In genomic region chr4:1717129-1718094, GRCh38 we compare ENCODE assay signal across 1 cellular context.
A peak's percentile ranks its signal among the peaks of the same experiment; 100 is the strongest.
TF ChIP-seq lines count a peak whose summit lies in the region.

No MANE protein-coding gene starts in this region.

TF ChIP-seq in K562, 482 proteins besides CTCF, POLR2A, EP300 and RAD21:
- TF ChIP-seq MECOM (CRISPR knock-in tag; IDR thresholded peaks at IDR 0.05) (no peak), ELF1 (tag; IDR thresholded peaks at IDR 0.05) (no peak), ZBTB8A (IDR thresholded peaks at IDR 0.05; ENCODE audit: partially characterized antibody) (no peak), ZNF766 (CRISPR knock-in tag; conservative IDR thresholded peaks at IDR 0.05) (no peak), HMG20A (CRISPR knock-in tag; conservative IDR thresholded peaks at IDR 0.05) (no peak), ZFP30 (CRISPR knock-in tag; IDR thresholded peaks at IDR 0.05; ENCODE audit: borderline replicate concordance) (no peak), MEF2A (IDR thresholded peaks at IDR 0.05; ENCODE audit: control insufficient read depth, low read depth, low read length) (no peak), CAMTA2 (CRISPR knock-in tag; conservative IDR thresholded peaks at IDR 0.05) (no peak), ZNF644 (tag; IDR thresholded peaks at IDR 0.05; ENCODE audit: low read depth) (no peak), ZNF583 (CRISPR knock-in tag; IDR thresholded peaks at IDR 0.05) (no peak), ZBTB17 (CRISPR knock-in tag; IDR thresholded peaks at IDR 0.05) (no peak), TGIF2 (CRISPR knock-in tag; IDR thresholded peaks at IDR 0.05) (no peak), RAD51 (IDR thresholded peaks at IDR 0.05; ENCODE audit: borderline replicate concordance, low read depth) (no peak), NFE2L1 (tag; IDR thresholded peaks at IDR 0.05; ENCODE audit: borderline replicate concordance, low read depth) (no peak), TFAM (CRISPR knock-in tag; conservative IDR thresholded peaks at IDR 0.05) (no peak), DIDO1 (tag; IDR thresholded peaks at IDR 0.05; ENCODE audit: low read depth) (no peak), ZBED1 (IDR thresholded peaks at IDR 0.05) (no peak), FIP1L1 (IDR thresholded peaks at IDR 0.05; ENCODE audit: low read depth, low read length, poor library complexity, severe bottlenecking) (peak; percentile 30), EP400 (IDR thresholded peaks at IDR 0.05) (no peak), MYNN (IDR thresholded peaks at IDR 0.05) (0 out of 2 replicates have a peak, but pooled peaks have one; percentile 0), MYNN (CRISPR knock-in tag; IDR thresholded peaks at IDR 0.05) (no peak), HMG20B (CRISPR knock-in tag; IDR thresholded peaks at IDR 0.05) (no peak), POLR2G (IDR thresholded peaks at IDR 0.05; ENCODE audit: low read depth, low read length) (peak; percentile 58), ZNF134 (CRISPR knock-in tag; conservative IDR thresholded peaks at IDR 0.05) (no peak), E2F6 (IDR thresholded peaks at IDR 0.05; ENCODE audit: borderline replicate concordance in 1 of 2, extremely low read depth in 1 of 2, insufficient read depth in 1 of 2, insufficient read length in 1 of 2, low read depth in 1 of 2, low read length in 1 of 2, poor library complexity in 1 of 2, severe bottlenecking in 1 of 2) (no peak), ZBTB33 (CRISPR knock-in tag; IDR thresholded peaks at IDR 0.05) (peak; percentile 56; the same call in 1 of the 2 replicates), ZNF408 (CRISPR knock-in tag; IDR thresholded peaks at IDR 0.05; ENCODE audit: low read depth) (no peak), PML (IDR thresholded peaks at IDR 0.05; ENCODE audit: low read length) (no peak), E2F3 (CRISPR knock-in tag; IDR thresholded peaks at IDR 0.05) (no peak), CEBPG (CRISPR knock-in tag; IDR thresholded peaks at IDR 0.05) (no peak), CEBPG (tag; conservative IDR thresholded peaks at IDR 0.05 in 1 of 2, IDR thresholded peaks at IDR 0.05 in 1 of 2) (no peak), RNF2 (IDR thresholded peaks at IDR 0.05) (no peak), TCF7L2 (IDR thresholded peaks at IDR 0.05; ENCODE audit: low read depth, low read length) (no peak), ZNF561 (CRISPR knock-in tag; conservative IDR thresholded peaks at IDR 0.05) (no peak), POU5F1 (IDR thresholded peaks at IDR 0.05; ENCODE audit: borderline replicate concordance, low read depth, low read length, partially characterized antibody) (no peak), FOXA1 (IDR thresholded peaks at IDR 0.05; ENCODE audit: borderline replicate concordance) (no peak), ZSCAN29 (IDR thresholded peaks at IDR 0.05) (no peak), HNRNPL (IDR thresholded peaks at IDR 0.05; ENCODE audit: low read depth, low read length) (0 out of 2 replicates have a peak, but pooled peaks have one; percentile 33), NR3C1 (CRISPR knock-in tag; IDR thresholded peaks at IDR 0.05) (no peak), ZNF324 (CRISPR knock-in tag; IDR thresholded peaks at IDR 0.05) (no peak), RBFOX2 (IDR thresholded peaks at IDR 0.05; ENCODE audit: low read depth, low read length) (peak; percentile 62)
- TF ChIP-seq, protein P1, sequence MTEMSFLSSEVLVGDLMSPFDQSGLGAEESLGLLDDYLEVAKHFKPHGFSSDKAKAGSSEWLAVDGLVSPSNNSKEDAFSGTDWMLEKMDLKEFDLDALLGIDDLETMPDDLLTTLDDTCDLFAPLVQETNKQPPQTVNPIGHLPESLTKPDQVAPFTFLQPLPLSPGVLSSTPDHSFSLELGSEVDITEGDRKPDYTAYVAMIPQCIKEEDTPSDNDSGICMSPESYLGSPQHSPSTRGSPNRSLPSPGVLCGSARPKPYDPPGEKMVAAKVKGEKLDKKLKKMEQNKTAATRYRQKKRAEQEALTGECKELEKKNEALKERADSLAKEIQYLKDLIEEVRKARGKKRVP (CRISPR knock-in tag; IDR thresholded peaks at IDR 0.05), result no peak
- TF ChIP-seq, protein P2, sequence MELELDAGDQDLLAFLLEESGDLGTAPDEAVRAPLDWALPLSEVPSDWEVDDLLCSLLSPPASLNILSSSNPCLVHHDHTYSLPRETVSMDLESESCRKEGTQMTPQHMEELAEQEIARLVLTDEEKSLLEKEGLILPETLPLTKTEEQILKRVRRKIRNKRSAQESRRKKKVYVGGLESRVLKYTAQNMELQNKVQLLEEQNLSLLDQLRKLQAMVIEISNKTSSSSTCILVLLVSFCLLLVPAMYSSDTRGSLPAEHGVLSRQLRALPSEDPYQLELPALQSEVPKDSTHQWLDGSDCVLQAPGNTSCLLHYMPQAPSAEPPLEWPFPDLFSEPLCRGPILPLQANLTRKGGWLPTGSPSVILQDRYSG (tag; conservative IDR thresholded peaks at IDR 0.05; ENCODE audit: low read depth), result no peak
- TF ChIP-seq, protein P3, sequence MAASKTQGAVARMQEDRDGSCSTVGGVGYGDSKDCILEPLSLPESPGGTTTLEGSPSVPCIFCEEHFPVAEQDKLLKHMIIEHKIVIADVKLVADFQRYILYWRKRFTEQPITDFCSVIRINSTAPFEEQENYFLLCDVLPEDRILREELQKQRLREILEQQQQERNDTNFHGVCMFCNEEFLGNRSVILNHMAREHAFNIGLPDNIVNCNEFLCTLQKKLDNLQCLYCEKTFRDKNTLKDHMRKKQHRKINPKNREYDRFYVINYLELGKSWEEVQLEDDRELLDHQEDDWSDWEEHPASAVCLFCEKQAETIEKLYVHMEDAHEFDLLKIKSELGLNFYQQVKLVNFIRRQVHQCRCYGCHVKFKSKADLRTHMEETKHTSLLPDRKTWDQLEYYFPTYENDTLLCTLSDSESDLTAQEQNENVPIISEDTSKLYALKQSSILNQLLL (CRISPR knock-in tag; IDR thresholded peaks at IDR 0.05; ENCODE audit: borderline replicate concordance), result no peak
- TF ChIP-seq, protein P4, sequence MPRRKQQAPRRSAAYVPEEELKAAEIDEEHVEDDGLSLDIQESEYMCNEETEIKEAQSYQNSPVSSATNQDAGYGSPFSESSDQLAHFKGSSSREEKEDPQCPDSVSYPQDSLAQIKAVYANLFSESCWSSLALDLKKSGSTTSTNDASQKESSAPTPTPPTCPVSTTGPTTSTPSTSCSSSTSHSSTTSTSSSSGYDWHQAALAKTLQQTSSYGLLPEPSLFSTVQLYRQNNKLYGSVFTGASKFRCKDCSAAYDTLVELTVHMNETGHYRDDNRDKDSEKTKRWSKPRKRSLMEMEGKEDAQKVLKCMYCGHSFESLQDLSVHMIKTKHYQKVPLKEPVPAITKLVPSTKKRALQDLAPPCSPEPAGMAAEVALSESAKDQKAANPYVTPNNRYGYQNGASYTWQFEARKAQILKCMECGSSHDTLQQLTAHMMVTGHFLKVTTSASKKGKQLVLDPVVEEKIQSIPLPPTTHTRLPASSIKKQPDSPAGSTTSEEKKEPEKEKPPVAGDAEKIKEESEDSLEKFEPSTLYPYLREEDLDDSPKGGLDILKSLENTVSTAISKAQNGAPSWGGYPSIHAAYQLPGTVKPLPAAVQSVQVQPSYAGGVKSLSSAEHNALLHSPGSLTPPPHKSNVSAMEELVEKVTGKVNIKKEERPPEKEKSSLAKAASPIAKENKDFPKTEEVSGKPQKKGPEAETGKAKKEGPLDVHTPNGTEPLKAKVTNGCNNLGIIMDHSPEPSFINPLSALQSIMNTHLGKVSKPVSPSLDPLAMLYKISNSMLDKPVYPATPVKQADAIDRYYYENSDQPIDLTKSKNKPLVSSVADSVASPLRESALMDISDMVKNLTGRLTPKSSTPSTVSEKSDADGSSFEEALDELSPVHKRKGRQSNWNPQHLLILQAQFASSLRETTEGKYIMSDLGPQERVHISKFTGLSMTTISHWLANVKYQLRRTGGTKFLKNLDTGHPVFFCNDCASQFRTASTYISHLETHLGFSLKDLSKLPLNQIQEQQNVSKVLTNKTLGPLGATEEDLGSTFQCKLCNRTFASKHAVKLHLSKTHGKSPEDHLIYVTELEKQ (CRISPR knock-in tag; IDR thresholded peaks at IDR 0.05), result no peak
- TF ChIP-seq, protein P5, sequence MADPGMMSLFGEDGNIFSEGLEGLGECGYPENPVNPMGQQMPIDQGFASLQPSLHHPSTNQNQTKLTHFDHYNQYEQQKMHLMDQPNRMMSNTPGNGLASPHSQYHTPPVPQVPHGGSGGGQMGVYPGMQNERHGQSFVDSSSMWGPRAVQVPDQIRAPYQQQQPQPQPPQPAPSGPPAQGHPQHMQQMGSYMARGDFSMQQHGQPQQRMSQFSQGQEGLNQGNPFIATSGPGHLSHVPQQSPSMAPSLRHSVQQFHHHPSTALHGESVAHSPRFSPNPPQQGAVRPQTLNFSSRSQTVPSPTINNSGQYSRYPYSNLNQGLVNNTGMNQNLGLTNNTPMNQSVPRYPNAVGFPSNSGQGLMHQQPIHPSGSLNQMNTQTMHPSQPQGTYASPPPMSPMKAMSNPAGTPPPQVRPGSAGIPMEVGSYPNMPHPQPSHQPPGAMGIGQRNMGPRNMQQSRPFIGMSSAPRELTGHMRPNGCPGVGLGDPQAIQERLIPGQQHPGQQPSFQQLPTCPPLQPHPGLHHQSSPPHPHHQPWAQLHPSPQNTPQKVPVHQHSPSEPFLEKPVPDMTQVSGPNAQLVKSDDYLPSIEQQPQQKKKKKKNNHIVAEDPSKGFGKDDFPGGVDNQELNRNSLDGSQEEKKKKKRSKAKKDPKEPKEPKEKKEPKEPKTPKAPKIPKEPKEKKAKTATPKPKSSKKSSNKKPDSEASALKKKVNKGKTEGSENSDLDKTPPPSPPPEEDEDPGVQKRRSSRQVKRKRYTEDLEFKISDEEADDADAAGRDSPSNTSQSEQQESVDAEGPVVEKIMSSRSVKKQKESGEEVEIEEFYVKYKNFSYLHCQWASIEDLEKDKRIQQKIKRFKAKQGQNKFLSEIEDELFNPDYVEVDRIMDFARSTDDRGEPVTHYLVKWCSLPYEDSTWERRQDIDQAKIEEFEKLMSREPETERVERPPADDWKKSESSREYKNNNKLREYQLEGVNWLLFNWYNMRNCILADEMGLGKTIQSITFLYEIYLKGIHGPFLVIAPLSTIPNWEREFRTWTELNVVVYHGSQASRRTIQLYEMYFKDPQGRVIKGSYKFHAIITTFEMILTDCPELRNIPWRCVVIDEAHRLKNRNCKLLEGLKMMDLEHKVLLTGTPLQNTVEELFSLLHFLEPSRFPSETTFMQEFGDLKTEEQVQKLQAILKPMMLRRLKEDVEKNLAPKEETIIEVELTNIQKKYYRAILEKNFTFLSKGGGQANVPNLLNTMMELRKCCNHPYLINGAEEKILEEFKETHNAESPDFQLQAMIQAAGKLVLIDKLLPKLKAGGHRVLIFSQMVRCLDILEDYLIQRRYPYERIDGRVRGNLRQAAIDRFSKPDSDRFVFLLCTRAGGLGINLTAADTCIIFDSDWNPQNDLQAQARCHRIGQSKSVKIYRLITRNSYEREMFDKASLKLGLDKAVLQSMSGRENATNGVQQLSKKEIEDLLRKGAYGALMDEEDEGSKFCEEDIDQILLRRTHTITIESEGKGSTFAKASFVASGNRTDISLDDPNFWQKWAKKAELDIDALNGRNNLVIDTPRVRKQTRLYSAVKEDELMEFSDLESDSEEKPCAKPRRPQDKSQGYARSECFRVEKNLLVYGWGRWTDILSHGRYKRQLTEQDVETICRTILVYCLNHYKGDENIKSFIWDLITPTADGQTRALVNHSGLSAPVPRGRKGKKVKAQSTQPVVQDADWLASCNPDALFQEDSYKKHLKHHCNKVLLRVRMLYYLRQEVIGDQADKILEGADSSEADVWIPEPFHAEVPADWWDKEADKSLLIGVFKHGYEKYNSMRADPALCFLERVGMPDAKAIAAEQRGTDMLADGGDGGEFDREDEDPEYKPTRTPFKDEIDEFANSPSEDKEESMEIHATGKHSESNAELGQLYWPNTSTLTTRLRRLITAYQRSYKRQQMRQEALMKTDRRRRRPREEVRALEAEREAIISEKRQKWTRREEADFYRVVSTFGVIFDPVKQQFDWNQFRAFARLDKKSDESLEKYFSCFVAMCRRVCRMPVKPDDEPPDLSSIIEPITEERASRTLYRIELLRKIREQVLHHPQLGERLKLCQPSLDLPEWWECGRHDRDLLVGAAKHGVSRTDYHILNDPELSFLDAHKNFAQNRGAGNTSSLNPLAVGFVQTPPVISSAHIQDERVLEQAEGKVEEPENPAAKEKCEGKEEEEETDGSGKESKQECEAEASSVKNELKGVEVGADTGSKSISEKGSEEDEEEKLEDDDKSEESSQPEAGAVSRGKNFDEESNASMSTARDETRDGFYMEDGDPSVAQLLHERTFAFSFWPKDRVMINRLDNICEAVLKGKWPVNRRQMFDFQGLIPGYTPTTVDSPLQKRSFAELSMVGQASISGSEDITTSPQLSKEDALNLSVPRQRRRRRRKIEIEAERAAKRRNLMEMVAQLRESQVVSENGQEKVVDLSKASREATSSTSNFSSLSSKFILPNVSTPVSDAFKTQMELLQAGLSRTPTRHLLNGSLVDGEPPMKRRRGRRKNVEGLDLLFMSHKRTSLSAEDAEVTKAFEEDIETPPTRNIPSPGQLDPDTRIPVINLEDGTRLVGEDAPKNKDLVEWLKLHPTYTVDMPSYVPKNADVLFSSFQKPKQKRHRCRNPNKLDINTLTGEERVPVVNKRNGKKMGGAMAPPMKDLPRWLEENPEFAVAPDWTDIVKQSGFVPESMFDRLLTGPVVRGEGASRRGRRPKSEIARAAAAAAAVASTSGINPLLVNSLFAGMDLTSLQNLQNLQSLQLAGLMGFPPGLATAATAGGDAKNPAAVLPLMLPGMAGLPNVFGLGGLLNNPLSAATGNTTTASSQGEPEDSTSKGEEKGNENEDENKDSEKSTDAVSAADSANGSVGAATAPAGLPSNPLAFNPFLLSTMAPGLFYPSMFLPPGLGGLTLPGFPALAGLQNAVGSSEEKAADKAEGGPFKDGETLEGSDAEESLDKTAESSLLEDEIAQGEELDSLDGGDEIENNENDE (IDR thresholded peaks at IDR 0.05; ENCODE audit: low read depth, low read length), result no peak
- TF ChIP-seq, protein P6, sequence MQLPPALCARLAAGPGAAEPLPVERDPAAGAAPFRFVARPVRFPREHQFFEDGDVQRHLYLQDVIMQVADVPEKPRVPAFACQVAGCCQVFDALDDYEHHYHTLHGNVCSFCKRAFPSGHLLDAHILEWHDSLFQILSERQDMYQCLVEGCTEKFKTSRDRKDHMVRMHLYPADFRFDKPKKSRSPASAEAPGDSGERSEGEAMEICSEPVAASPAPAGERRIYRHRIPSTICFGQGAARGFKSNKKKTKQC (CRISPR knock-in tag; IDR thresholded peaks at IDR 0.05), result no peak
